18 cellular contexts compared by ENCODE assay signal in the genomic region with DNA sequence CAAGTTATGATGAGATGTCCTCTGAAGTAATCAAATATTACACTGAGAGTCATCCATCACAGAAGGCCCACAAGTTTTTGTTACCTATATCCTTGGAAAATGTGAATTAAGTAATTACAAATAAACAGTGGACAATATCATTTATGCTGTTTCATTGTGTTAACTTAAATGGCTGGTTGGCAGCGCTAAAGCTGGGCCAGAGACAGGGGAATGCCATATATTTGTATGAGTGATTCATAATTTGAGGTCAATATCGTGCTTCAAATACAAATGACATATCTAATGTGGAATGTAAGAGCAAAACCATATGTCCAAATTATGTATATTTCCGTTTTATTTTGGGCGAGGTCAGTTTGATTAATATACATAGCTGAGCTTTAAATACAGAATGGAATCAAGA.
A peak's percentile ranks its signal among the peaks of the same experiment; 100 is the strongest.
DNase-seq lines count a peak whose midpoint lies in the region; ATAC-seq and TF ChIP-seq lines count a peak whose summit lies in the region.
"Had no signal": no experiment of that assay in that cellular context is flagged by ENCODE, and none has a peak within 500 bp of the region (broad histone marks: within the 10 kb centered on the region; RNA-seq: fewer than 3 reads in every experiment).

No MANE protein-coding gene starts in this region.

- ATAC-seq in SK-N-SH treated with all-trans-retinoic acid at 6 μM for 48 hours (peak; percentile 57), HG02588 (IDR thresholded peaks at IDR 0.05; ENCODE audit: unreplicated experiment) (no peak), psoas muscle (no peak), natural killer cell (no peak)
- ATAC-seq: GM12878 had no signal

- H3K4me1 Mint-ChIP-seq in MCF 10A (ENCODE audit: insufficient read depth, unreplicated experiment) (peaks cover 8% of the 10 kb centered on the region), natural killer cell (no peaks in the 10 kb centered on the region)

- POLR2A ChIA-PET in MCF 10A (lab: Yijun Ruan, JAX) (no interaction called here), HEK293T (lab: Yijun Ruan, JAX) (no interaction called here)

- H3K27me3 ChIP-seq in breast epithelium (no peaks in the 10 kb centered on the region), psoas muscle (ENCODE audit: insufficient read depth in 3 of 3, low read length in 2 of 3) (no peaks in the 10 kb centered on the region)
- H3K27me3 ChIP-seq: BLaER1 treated with 17β-estradiol and CSF1 and Interleukin-3, amounts not matched to agents 10 nM and 100 nM had no signal

- intact Hi-C loops in MCF 10A (cut with micrococcal nuclease) (no loop called here), breast epithelium (cut with DNase I; ENCODE audit: low total_unique reads) (no loop called here), psoas muscle (cut with DNase I) (no loop called here), natural killer cell (cut with micrococcal nuclease) (no loop called here)

- peak overlapping the region; percentile 59 for H3K27ac Mint-ChIP-seq in MCF 10A (ENCODE audit: low read depth, unreplicated experiment)
- H3K27ac Mint-ChIP-seq in natural killer cell: no peak overlapping the region

- no peak overlapping the region for H3K27ac ChIP-seq in breast epithelium
- peak overlapping the region; percentile 42 for H3K27ac ChIP-seq in epithelial cell of prostate
- no peak overlapping the region for H3K27ac ChIP-seq in psoas muscle
- H3K27ac ChIP-seq: 22Rv1; BLaER1 treated with 17β-estradiol and CSF1 and Interleukin-3, amounts not matched to agents 10 nM and 100 nM; GM23248 had no signal

- DNase-seq in MCF 10A (ENCODE audit: unreplicated experiment) (peak; percentile 12), breast epithelium (ENCODE audit: low spot score in 2 of 2) (no peak), epithelial cell of prostate (ENCODE audit: low read depth, low spot score) (no peak), psoas muscle (no peak), natural killer cell (no peak), HEK293T (ENCODE audit: extremely low spot score) (no peak)
- DNase-seq: DND-41, GDM1, GM23248, NCI-H1436 treated with DMSO at 0.1 percent for 48 hours, NCI-H2081 treated with DMSO at 0.1 percent for 48 hours, NCI-H524, SIG-M5 had no signal

- H3K4me1 ChIP-seq in breast epithelium: no peaks in the 10 kb centered on the region
- no peaks in the 10 kb centered on the region for H3K4me1 ChIP-seq in psoas muscle
- H3K4me1 ChIP-seq: BLaER1 treated with 17β-estradiol and CSF1 and Interleukin-3, amounts not matched to agents 10 nM and 100 nM had no signal

- 49 to 51% (median 50%) methylated on average over 4 of the region's 4 CpGs for WGBS in psoas muscle, 3 donors

- H3K36me3 Mint-ChIP-seq in MCF 10A (ENCODE audit: insufficient read depth, unreplicated experiment) (no peaks in the 10 kb centered on the region), natural killer cell (peaks cover 7% of the 10 kb centered on the region)

- H3K27me3 Mint-ChIP-seq in MCF 10A (ENCODE audit: insufficient read depth, unreplicated experiment) (no peaks in the 10 kb centered on the region), natural killer cell (ENCODE audit: low read depth in 2 of 2) (no peaks in the 10 kb centered on the region)

- CTCF ChIA-PET in MCF 10A (lab: Yijun Ruan, JAX) (no interaction called here), HEK293T (lab: Yijun Ruan, JAX) (no interaction called here)

- H3K9me3 ChIP-seq in breast epithelium: peaks cover 0 to 4% of the 10 kb centered on the region in 2 donors
- H3K9me3 ChIP-seq in psoas muscle: no peaks in the 10 kb centered on the region

- H3K36me3 ChIP-seq in breast epithelium (no peaks in the 10 kb centered on the region), psoas muscle (ENCODE audit: insufficient read depth in 1 of 2, low read depth in 1 of 2) (no peaks in the 10 kb centered on the region)
- H3K36me3 ChIP-seq: BLaER1 treated with 17β-estradiol and CSF1 and Interleukin-3, amounts not matched to agents 10 nM and 100 nM had no signal

- no peak for TF ChIP-seq CTCF in MCF 10A (IDR thresholded peaks at IDR 0.05; ENCODE audit: unreplicated experiment)
- TF ChIP-seq CTCF in breast epithelium (IDR thresholded peaks at IDR 0.05): no peak
- no peak for TF ChIP-seq CTCF in psoas muscle (IDR thresholded peaks at IDR 0.05)
- no peak for TF ChIP-seq CTCF in natural killer cell (IDR thresholded peaks at IDR 0.05)

- H3K9me3 Mint-ChIP-seq in MCF 10A (ENCODE audit: unreplicated experiment): no peaks in the 10 kb centered on the region
- H3K9me3 Mint-ChIP-seq in natural killer cell: peaks cover 7 to 24% of the 10 kb centered on the region in 2 donors

- no peak for TF ChIP-seq POLR2A in breast epithelium (IDR thresholded peaks at IDR 0.05)

- no TSS peak for BruUV-seq in MCF 10A (replicated peaks; lab: Mats Ljungman, UMichigan)

- H3K4me3 ChIP-seq in breast epithelium (no peak overlapping the region), psoas muscle (no peak overlapping the region)
- H3K4me3 ChIP-seq: BLaER1 treated with 17β-estradiol and CSF1 and Interleukin-3, amounts not matched to agents 10 nM and 100 nM; GM12878; GM23248 had no signal

- no peak overlapping the region for H3K4me3 Mint-ChIP-seq in MCF 10A (ENCODE audit: unreplicated experiment)
- no peak overlapping the region for H3K4me3 Mint-ChIP-seq in natural killer cell

TF ChIP-seq in SK-N-SH treated with all-trans-retinoic acid at 6 μM for 48 hours, 23 proteins besides CTCF, POLR2A, EP300 and RAD21:
- no peak for TF ChIP-seq SNAI2 (CRISPR knock-in tag; IDR thresholded peaks at IDR 0.05)
- TF ChIP-seq TOX (CRISPR knock-in tag; IDR thresholded peaks at IDR 0.05; ENCODE audit: borderline replicate concordance): peak; percentile 39; the same call in 1 of the 2 replicates
- TF ChIP-seq ISL1 (CRISPR knock-in tag; IDR thresholded peaks at IDR 0.05): peak; percentile 86
- no peak for TF ChIP-seq ARNTL (CRISPR knock-in tag; IDR thresholded peaks at IDR 0.05; ENCODE audit: borderline replicate concordance, low read depth)
- no peak for TF ChIP-seq BACH2 (CRISPR knock-in tag; IDR thresholded peaks at IDR 0.05; ENCODE audit: borderline replicate concordance)
- TF ChIP-seq, protein P1, sequence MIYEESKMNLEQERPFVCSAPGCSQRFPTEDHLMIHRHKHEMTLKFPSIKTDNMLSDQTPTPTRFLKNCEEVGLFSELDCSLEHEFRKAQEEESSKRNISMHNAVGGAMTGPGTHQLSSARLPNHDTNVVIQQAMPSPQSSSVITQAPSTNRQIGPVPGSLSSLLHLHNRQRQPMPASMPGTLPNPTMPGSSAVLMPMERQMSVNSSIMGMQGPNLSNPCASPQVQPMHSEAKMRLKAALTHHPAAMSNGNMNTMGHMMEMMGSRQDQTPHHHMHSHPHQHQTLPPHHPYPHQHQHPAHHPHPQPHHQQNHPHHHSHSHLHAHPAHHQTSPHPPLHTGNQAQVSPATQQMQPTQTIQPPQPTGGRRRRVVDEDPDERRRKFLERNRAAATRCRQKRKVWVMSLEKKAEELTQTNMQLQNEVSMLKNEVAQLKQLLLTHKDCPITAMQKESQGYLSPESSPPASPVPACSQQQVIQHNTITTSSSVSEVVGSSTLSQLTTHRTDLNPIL (CRISPR knock-in tag; IDR thresholded peaks at IDR 0.05; ENCODE audit: low read depth): peak; percentile 75

TF ChIP-seq in HEK293T, 16 proteins besides CTCF, POLR2A, EP300 and RAD21:
- TF ChIP-seq, protein P2, sequence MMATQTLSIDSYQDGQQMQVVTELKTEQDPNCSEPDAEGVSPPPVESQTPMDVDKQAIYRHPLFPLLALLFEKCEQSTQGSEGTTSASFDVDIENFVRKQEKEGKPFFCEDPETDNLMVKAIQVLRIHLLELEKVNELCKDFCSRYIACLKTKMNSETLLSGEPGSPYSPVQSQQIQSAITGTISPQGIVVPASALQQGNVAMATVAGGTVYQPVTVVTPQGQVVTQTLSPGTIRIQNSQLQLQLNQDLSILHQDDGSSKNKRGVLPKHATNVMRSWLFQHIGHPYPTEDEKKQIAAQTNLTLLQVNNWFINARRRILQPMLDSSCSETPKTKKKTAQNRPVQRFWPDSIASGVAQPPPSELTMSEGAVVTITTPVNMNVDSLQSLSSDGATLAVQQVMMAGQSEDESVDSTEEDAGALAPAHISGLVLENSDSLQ (IDR thresholded peaks at IDR 0.05): no peak
- no peak for TF ChIP-seq HDGF (IDR thresholded peaks at IDR 0.05; ENCODE audit: borderline replicate concordance)
- no peak for TF ChIP-seq FOXK2 (IDR thresholded peaks at IDR 0.05)
- no peak for TF ChIP-seq ELF4 (IDR thresholded peaks at IDR 0.05)
- no peak for TF ChIP-seq CTBP1 (IDR thresholded peaks at IDR 0.05; ENCODE audit: borderline replicate concordance)
- no peak for TF ChIP-seq SUZ12 (IDR thresholded peaks at IDR 0.05)
- no peak for TF ChIP-seq LEF1 (IDR thresholded peaks at IDR 0.05; ENCODE audit: borderline replicate concordance)
- TF ChIP-seq BHLHE40 (IDR thresholded peaks at IDR 0.05; ENCODE audit: borderline replicate concordance): no peak
- no peak for TF ChIP-seq SP1 (IDR thresholded peaks at IDR 0.05)
- no peak for TF ChIP-seq FOXM1 (IDR thresholded peaks at IDR 0.05; ENCODE audit: borderline replicate concordance)
- TF ChIP-seq L3MBTL2 (conservative IDR thresholded peaks at IDR 0.05): no peak
- TF ChIP-seq ZNF384 (IDR thresholded peaks at IDR 0.05): no peak
- TF ChIP-seq TARDBP (IDR thresholded peaks at IDR 0.05): no peak
- TF ChIP-seq FOXA1 (IDR thresholded peaks at IDR 0.05): no peak
- no peak for TF ChIP-seq ARNT (IDR thresholded peaks at IDR 0.05)
- no peak for TF ChIP-seq NFRKB (IDR thresholded peaks at IDR 0.05)
